In the genomic region with DNA sequence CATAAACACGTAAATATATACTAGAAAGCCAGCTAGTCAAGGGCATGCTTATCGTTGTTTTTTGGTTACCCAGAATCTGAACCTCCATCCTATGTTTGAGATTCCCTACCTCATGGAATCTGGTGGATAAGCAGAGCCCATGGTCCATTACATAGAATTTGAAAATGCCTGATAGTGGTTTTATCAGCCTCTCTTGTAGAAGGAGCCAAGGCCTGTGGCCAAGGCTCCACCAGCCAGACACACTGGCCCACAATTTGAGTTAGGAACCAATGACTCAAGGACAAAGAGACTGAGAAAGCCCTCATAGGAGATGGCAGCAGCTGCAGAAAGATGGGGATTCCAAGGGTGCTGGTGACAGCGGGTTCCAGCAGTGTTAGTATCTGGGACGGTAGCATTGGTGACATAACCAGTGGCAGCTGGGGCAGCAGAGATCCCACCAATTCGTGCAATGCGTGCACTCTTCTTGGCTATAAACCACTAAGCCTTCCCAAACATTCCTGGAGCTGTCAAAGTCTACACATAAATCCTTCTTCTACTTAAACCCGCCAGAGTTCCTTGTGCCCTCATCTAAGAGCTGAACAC, we compare ENCODE assay signal across 1 cellular context.
TF ChIP-seq lines count a peak whose summit lies in the region.

No MANE protein-coding gene starts in this region.

TF ChIP-seq in IMR-90, 13 proteins besides CTCF, POLR2A, EP300 and RAD21:
- TF ChIP-seq RFX5 (IDR thresholded peaks at IDR 0.05; ENCODE audit: low read depth, low read length): no peak
- no peak for TF ChIP-seq FOS (IDR thresholded peaks at IDR 0.05; ENCODE audit: low read depth, low read length)
- TF ChIP-seq, protein P1, sequence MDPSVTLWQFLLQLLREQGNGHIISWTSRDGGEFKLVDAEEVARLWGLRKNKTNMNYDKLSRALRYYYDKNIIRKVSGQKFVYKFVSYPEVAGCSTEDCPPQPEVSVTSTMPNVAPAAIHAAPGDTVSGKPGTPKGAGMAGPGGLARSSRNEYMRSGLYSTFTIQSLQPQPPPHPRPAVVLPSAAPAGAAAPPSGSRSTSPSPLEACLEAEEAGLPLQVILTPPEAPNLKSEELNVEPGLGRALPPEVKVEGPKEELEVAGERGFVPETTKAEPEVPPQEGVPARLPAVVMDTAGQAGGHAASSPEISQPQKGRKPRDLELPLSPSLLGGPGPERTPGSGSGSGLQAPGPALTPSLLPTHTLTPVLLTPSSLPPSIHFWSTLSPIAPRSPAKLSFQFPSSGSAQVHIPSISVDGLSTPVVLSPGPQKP (IDR thresholded peaks at IDR 0.05; ENCODE audit: borderline replicate concordance, low read depth, low read length): no peak
- TF ChIP-seq RCOR1 (IDR thresholded peaks at IDR 0.05; ENCODE audit: insufficient replicate concordance, low read length): no peak
- no peak for TF ChIP-seq MAFK (IDR thresholded peaks at IDR 0.05; ENCODE audit: low read depth, low read length)
- TF ChIP-seq CEBPB (IDR thresholded peaks at IDR 0.05; ENCODE audit: low read depth, low read length): no peak
- TF ChIP-seq MXI1 (IDR thresholded peaks at IDR 0.05; ENCODE audit: borderline replicate concordance, low read depth, low read length): no peak
- no peak for TF ChIP-seq BHLHE40 (IDR thresholded peaks at IDR 0.05; ENCODE audit: low read depth, low read length)
- TF ChIP-seq MAZ (IDR thresholded peaks at IDR 0.05; ENCODE audit: borderline replicate concordance, low read depth, low read length): no peak
- no peak for TF ChIP-seq SMC3 (IDR thresholded peaks at IDR 0.05; ENCODE audit: low read depth, low read length)
- TF ChIP-seq CHD1 (IDR thresholded peaks at IDR 0.05; ENCODE audit: low read depth, low read length): no peak
- no peak for TF ChIP-seq NFE2L2 (IDR thresholded peaks at IDR 0.05; ENCODE audit: low read depth, low read length)
- TF ChIP-seq, protein P2, sequence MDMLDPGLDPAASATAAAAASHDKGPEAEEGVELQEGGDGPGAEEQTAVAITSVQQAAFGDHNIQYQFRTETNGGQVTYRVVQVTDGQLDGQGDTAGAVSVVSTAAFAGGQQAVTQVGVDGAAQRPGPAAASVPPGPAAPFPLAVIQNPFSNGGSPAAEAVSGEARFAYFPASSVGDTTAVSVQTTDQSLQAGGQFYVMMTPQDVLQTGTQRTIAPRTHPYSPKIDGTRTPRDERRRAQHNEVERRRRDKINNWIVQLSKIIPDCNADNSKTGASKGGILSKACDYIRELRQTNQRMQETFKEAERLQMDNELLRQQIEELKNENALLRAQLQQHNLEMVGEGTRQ (IDR thresholded peaks at IDR 0.05; ENCODE audit: low read depth, low read length): no peak
